In the genomic region with DNA sequence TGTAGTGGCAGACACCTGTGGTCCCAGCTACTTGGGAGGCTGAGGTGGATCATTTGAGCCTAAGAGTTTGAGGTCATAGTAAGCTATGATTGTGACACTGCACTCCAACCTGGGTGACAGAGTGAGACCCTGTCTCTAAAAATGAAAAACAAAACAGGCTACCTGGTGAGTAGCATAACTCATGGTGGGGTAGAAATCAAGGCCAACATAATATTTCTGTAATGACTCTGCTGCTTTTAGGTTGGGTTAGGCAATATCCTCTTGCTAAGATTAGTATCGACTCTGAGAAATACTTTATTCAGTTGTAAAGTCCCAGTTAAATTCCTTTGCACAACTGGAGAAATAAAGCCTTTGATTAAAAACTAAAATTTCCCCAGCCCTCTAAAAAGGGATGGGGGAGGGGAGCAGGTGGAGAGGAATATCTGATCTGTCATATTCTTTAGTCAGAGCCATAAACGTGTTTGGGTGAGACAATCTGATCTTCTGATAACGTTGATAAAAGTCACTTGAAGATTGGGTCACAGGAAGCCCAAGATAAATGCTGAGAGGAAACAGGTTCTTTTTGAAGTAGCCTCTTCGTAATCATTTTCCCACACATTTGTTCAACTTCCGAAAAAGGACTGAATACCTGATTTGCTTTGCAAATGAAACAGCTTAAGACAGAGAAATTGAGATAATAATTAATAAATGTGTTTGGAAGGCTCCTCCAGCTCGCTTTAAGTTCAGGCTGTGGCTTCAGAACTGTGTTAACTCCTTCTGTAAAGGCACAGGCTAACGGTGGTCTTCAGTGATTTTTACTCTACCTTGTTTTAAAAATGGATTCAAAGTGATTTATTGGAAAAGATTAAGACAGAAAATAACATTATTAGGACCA, we compare ENCODE assay signal across 12 cellular contexts. TPM values are rescaled to one million over a fixed set of nuclear protein-coding genes. Genes with fewer than 3 reads are reported as not detected.
DNase-seq lines count a peak whose midpoint lies in the region; ATAC-seq lines count a peak whose summit lies in the region.
"Had no signal": no experiment of that assay in that cellular context is flagged by ENCODE, and none has a peak within 500 bp of the region (broad histone marks: within the 10 kb centered on the region; RNA-seq: fewer than 3 reads in every experiment).

No MANE protein-coding gene starts in this region.

- H3K4me3 Mint-ChIP-seq in activated naive CD4-positive, alpha-beta T cell treated with anti-CD3 and anti-CD28 coated beads for 36 hours: no peak overlapping the region

- no peaks in the 10 kb centered on the region for H3K27me3 Mint-ChIP-seq in activated naive CD4-positive, alpha-beta T cell treated with anti-CD3 and anti-CD28 coated beads for 36 hours (ENCODE audit: low read depth)

- H3K27ac Mint-ChIP-seq in activated naive CD4-positive, alpha-beta T cell treated with anti-CD3 and anti-CD28 coated beads for 36 hours: peak overlapping the region; percentile 17

- peak overlapping the region in 10 of 11 experiments; percentile 7 to 50 (median 36); a peak in 17 of 22 replicates for H3K4me2 ChIP-seq in BLaER1 treated with 17β-estradiol and CSF1 and Interleukin-3, amounts not matched to agents 10 nM and 100 nM

- peaks cover 27% of the 10 kb centered on the region for H3K4me1 Mint-ChIP-seq in activated naive CD4-positive, alpha-beta T cell treated with anti-CD3 and anti-CD28 coated beads for 36 hours (ENCODE audit: low read depth)

- no peaks in the 10 kb centered on the region for H4K20me1 ChIP-seq in BLaER1 treated with 17β-estradiol and CSF1 and Interleukin-3, amounts not matched to agents 10 nM and 100 nM

- H3K27ac ChIP-seq in BLaER1 treated with 17β-estradiol and CSF1 and Interleukin-3, amounts not matched to agents 10 nM and 100 nM: 0 out of 22 replicates have a peak overlapping the region, but pooled peaks of 1 of the 11 experiments have one; percentile 9
- H3K27ac ChIP-seq: gastrocnemius medialis, spleen had no signal

- H3K4me3 ChIP-seq in BLaER1 treated with 17β-estradiol and CSF1 and Interleukin-3, amounts not matched to agents 10 nM and 100 nM: no peak overlapping the region
- H3K4me3 ChIP-seq: gastrocnemius medialis, spleen had no signal

- ATAC-seq in GM19467 (IDR thresholded peaks at IDR 0.05; ENCODE audit: unreplicated experiment) (peak; percentile 39), HG03097 (IDR thresholded peaks at IDR 0.05; ENCODE audit: low FRiP score, unreplicated experiment) (no peak), HG02610 (IDR thresholded peaks at IDR 0.05; ENCODE audit: unreplicated experiment) (no peak)
- ATAC-seq: gastrocnemius medialis, HepG2 had no signal

- CTCF ChIA-PET in activated naive CD4-positive, alpha-beta T cell treated with anti-CD3 and anti-CD28 coated beads for 36 hours (lab: Charles Lee): interaction anchor here (0.8 to 1.1 kb wide), 2 partner anchors 10 to 302 kb away, joined by 3 read pairs; no protein-coding TSS in a partner anchor

- H3K9ac ChIP-seq in BLaER1 treated with 17β-estradiol and CSF1 and Interleukin-3, amounts not matched to agents 10 nM and 100 nM: no peak overlapping the region

- peak; percentile 37 for DNase-seq in NCI-H226
- DNase-seq in activated naive CD4-positive, alpha-beta T cell treated with anti-CD3 and anti-CD28 coated beads for 36 hours: peak; percentile 69
- no peak for DNase-seq in NCI-H2081 (lab: John Stamatoyannopoulos, UW)
- no peak for DNase-seq in superior temporal gyrus (ENCODE audit: extremely low spot score)
- DNase-seq: gastrocnemius medialis, NCI-H69, spleen had no signal

- intact Hi-C loops in activated naive CD4-positive, alpha-beta T cell treated with anti-CD3 and anti-CD28 coated beads for 36 hours (cut with micrococcal nuclease): loop anchor here (1.0 to 5.0 kb wide), 7 partner anchors 47 to 589 kb away; partner anchors contain the start of genes KIF3A and SLC22A4

- peaks cover 14 to 46% (median 35%) of the 10 kb centered on the region in 10 experiments for H3K4me1 ChIP-seq in BLaER1 treated with 17β-estradiol and CSF1 and Interleukin-3, amounts not matched to agents 10 nM and 100 nM
- H3K4me1 ChIP-seq: gastrocnemius medialis had no signal

- H3K36me3 ChIP-seq in BLaER1 treated with 17β-estradiol and CSF1 and Interleukin-3, amounts not matched to agents 10 nM and 100 nM: peaks cover 0 to 3% (median 0%) of the 10 kb centered on the region in 11 experiments; a peak in 2 of 22 replicates
- H3K36me3 ChIP-seq: gastrocnemius medialis had no signal

- no peaks in the 10 kb centered on the region for H3K9me3 ChIP-seq in BLaER1 treated with 17β-estradiol and CSF1 and Interleukin-3, amounts not matched to agents 10 nM and 100 nM (replicated peaks in 1 of 11)
- H3K9me3 ChIP-seq: gastrocnemius medialis, spleen had no signal

- no peaks in the 10 kb centered on the region for H3K27me3 ChIP-seq in BLaER1 treated with 17β-estradiol and CSF1 and Interleukin-3, amounts not matched to agents 10 nM and 100 nM
- H3K27me3 ChIP-seq: gastrocnemius medialis, spleen had no signal

- H3K36me3 Mint-ChIP-seq in activated naive CD4-positive, alpha-beta T cell treated with anti-CD3 and anti-CD28 coated beads for 36 hours (ENCODE audit: low read depth): no peaks in the 10 kb centered on the region

- H3K9me3 Mint-ChIP-seq in activated naive CD4-positive, alpha-beta T cell treated with anti-CD3 and anti-CD28 coated beads for 36 hours: no peaks in the 10 kb centered on the region

RNA-seq across cellular contexts. Expression of gene IL4, which starts 15.0 kb away (rescaled TPM):
- total RNA-seq in activated naive CD4-positive, alpha-beta T cell treated with anti-CD3 and anti-CD28 coated beads for 36 hours: not detected
- total RNA-seq: gastrocnemius medialis, HepG2, spleen had no signal

RNA-seq across cellular contexts. Expression of gene IL13, which starts 30.8 kb away (rescaled TPM):
- total RNA-seq in activated naive CD4-positive, alpha-beta T cell treated with anti-CD3 and anti-CD28 coated beads for 36 hours: under 1 TPM; 0.24 to 0.49 TPM
- total RNA-seq: gastrocnemius medialis, HepG2, spleen had no signal

RNA-seq across cellular contexts. Expression of gene KIF3A, which starts 48.6 kb away (rescaled TPM):
- 1 to 10 TPM; 5.0 to 6.1 TPM for total RNA-seq in activated naive CD4-positive, alpha-beta T cell treated with anti-CD3 and anti-CD28 coated beads for 36 hours

RNA-seq across cellular contexts. Expression of gene CCNI2, which starts 58.5 kb away (rescaled TPM):
- total RNA-seq in activated naive CD4-positive, alpha-beta T cell treated with anti-CD3 and anti-CD28 coated beads for 36 hours: 1 to 10 TPM; 1.4 to 2.5 TPM
- total RNA-seq: gastrocnemius medialis, HepG2 had no signal

Comparison
In these comparisons a context has a peak if more than half of its experiments do, and no peak if none do; other contexts are left out.
1. DNase-seq: peak in NCI-H226 (single experiment) and activated naive CD4-positive, alpha-beta T cell treated with anti-CD3 and anti-CD28 coated beads for 36 hours (single experiment); none in NCI-H2081 (0 of 2) and superior temporal gyrus (single experiment).